Comparison of ENCODE assay signal across 8 cellular contexts in genomic region chr6:44100088-44100550, GRCh38. TPM values are rescaled to one million over a fixed set of nuclear protein-coding genes. Genes with fewer than 3 reads are reported as not detected.
DNase-seq lines count a peak whose midpoint lies in the region; ATAC-seq and TF ChIP-seq lines count a peak whose summit lies in the region.

No MANE protein-coding gene starts in this region.

- H3K27me3 ChIP-seq in A673 (replicated peaks; ENCODE audit: insufficient read depth, low read depth, low read length, poor library complexity): no peaks in the 10 kb centered on the region
- H3K27me3 ChIP-seq in SK-N-SH (ENCODE audit: insufficient read depth): no peaks in the 10 kb centered on the region
- no peaks in the 10 kb centered on the region for H3K27me3 ChIP-seq in esophagus muscularis mucosa
- no peaks in the 10 kb centered on the region for H3K27me3 ChIP-seq in gastrocnemius medialis
- no peaks in the 10 kb centered on the region for H3K27me3 ChIP-seq in gastroesophageal sphincter

- H3K9ac ChIP-seq in SK-N-SH: no peak overlapping the region

- peaks cover 8% of the 10 kb centered on the region; the same call in 1 of the 2 replicates for H4K20me1 ChIP-seq in SK-N-SH (ENCODE audit: insufficient read depth)

- peak; percentile 26 to 50 for ATAC-seq in gastrocnemius medialis
- no peak for ATAC-seq in GM18517 (IDR thresholded peaks at IDR 0.05; ENCODE audit: unreplicated experiment)
- no peak for ATAC-seq in gastroesophageal sphincter

- H3K9me2 ChIP-seq in SK-N-SH: no peaks in the 10 kb centered on the region

- peak; percentile 47 for TF ChIP-seq CTCF in A673 (conservative IDR thresholded peaks at IDR 0.05; ENCODE audit: low read depth, low read length)
- TF ChIP-seq CTCF in GM12864 (IDR thresholded peaks at IDR 0.05; ENCODE audit: low read depth, low read length, missing control alignments): peak; percentile 71
- TF ChIP-seq CTCF in SK-N-SH (IDR thresholded peaks at IDR 0.05): peak; percentile 61
- TF ChIP-seq CTCF in esophagus muscularis mucosa (IDR thresholded peaks at IDR 0.05): peak in 2 of 3 experiments; percentile 19 to 46
- peak; percentile 43 to 57 (median 50) for TF ChIP-seq CTCF in gastrocnemius medialis (IDR thresholded peaks at IDR 0.05 in 4 of 5, conservative IDR thresholded peaks at IDR 0.05 in 1 of 5)
- TF ChIP-seq CTCF in gastroesophageal sphincter (IDR thresholded peaks at IDR 0.05): peak in 2 of 4 experiments; percentile 34 to 42

- H3K4me3 ChIP-seq in A673 (ENCODE audit: low read depth, low read length, poor library complexity, severe bottlenecking): no peak overlapping the region
- H3K4me3 ChIP-seq in GM12864 (ENCODE audit: low read depth, low read length): no peak overlapping the region
- no peak overlapping the region for H3K4me3 ChIP-seq in SK-N-SH (ENCODE audit: low read depth in 2 of 2, low read length in 1 of 2)
- no peak overlapping the region for H3K4me3 ChIP-seq in esophagus muscularis mucosa
- no peak overlapping the region for H3K4me3 ChIP-seq in gastrocnemius medialis
- no peak overlapping the region for H3K4me3 ChIP-seq in gastroesophageal sphincter

- H2AFZ ChIP-seq in SK-N-SH (ENCODE audit: low read depth): no peak overlapping the region

- BruUV-seq in A673 (replicated peaks; lab: Mats Ljungman, UMichigan): no TSS peak

- no peaks in the 10 kb centered on the region for H3K9me3 ChIP-seq in A673 (ENCODE audit: low read depth, low read length, poor library complexity, severe bottlenecking)
- H3K9me3 ChIP-seq in SK-N-SH: no peaks in the 10 kb centered on the region
- no peaks in the 10 kb centered on the region for H3K9me3 ChIP-seq in esophagus muscularis mucosa
- H3K9me3 ChIP-seq in gastrocnemius medialis: no peaks in the 10 kb centered on the region
- no peaks in the 10 kb centered on the region for H3K9me3 ChIP-seq in gastroesophageal sphincter

- TF ChIP-seq POLR2A in esophagus muscularis mucosa (IDR thresholded peaks at IDR 0.05; ENCODE audit: low read depth): no peak
- TF ChIP-seq POLR2A in gastrocnemius medialis (IDR thresholded peaks at IDR 0.05): no peak
- no peak for TF ChIP-seq POLR2A in gastroesophageal sphincter (IDR thresholded peaks at IDR 0.05)

- TF ChIP-seq RAD21 in SK-N-SH (IDR thresholded peaks at IDR 0.05; ENCODE audit: low read length): peak; percentile 53

- peaks cover 11% of the 10 kb centered on the region for H3F3A ChIP-seq in SK-N-SH (replicated peaks; ENCODE audit: insufficient read depth)

- H3K27ac ChIP-seq in A673 (ENCODE audit: low read depth, low read length, poor library complexity, severe bottlenecking) (no peak overlapping the region), SK-N-SH (ENCODE audit: low read depth in 2 of 2, low read length in 1 of 2) (no peak overlapping the region), esophagus muscularis mucosa (replicated peaks in 1 of 4) (no peak overlapping the region), gastrocnemius medialis (peak overlapping the region in 3 of 4 donors; percentile 3 to 52 (median 31)), caudate nucleus (ENCODE audit: low read depth, low read length) (no peak overlapping the region), gastroesophageal sphincter (no peak overlapping the region)

- CTCF ChIA-PET in A673 (lab: Charles Lee) (interaction anchor here (0.7 kb wide), 1 partner anchor 20 kb away, joined by 3 read pairs; no protein-coding TSS in a partner anchor), SK-N-SH (lab: Yijun Ruan, JAX) (interaction anchor here (0.6 to 9.2 kb wide), 23 partner anchors 11 to 432 kb away, joined by 3 to 158 read pairs (median 5); partner anchors contain the start of gene CAPN11)

- POLR2A ChIA-PET in A673 (lab: Charles Lee; ENCODE audit: low non-redundant PET) (no interaction called here), SK-N-SH (lab: Yijun Ruan, JAX) (interaction anchor here (1.6 kb wide), 1 partner anchor 146 kb away, joined by 4 read pairs; the partner anchor contains the start of gene HSP90AB1)

- DNase-seq in A673 (ENCODE audit: low spot score): peak; percentile 33
- no peak for DNase-seq in GM12864 (ENCODE audit: low read depth)
- DNase-seq in SK-N-SH: peak; percentile 47
- DNase-seq in esophagus muscularis mucosa (ENCODE audit: extremely low spot score): no peak
- DNase-seq in gastrocnemius medialis: no peak
- DNase-seq in caudate nucleus (lab: John Stamatoyannopoulos, UW): no peak

- H3K4me2 ChIP-seq in SK-N-SH: no peak overlapping the region

- 70% methylated on average over 1 of the region's 1 CpG for WGBS in SK-N-SH (ENCODE audit: low lambda C conversion rate)
- WGBS in esophagus muscularis mucosa: 38% methylated on average over 1 of the region's 1 CpG
- WGBS in gastroesophageal sphincter (ENCODE audit: low coverage in 1 of 2), 2 donors: 20 to 50% methylated on average over 1 of the region's 1 CpG

- intact Hi-C loops in A673 (cut with micrococcal nuclease; ENCODE audit: unreplicated experiment): no loop called here
- intact Hi-C loops in esophagus muscularis mucosa (cut with DNase I): no loop called here
- intact Hi-C loops in gastrocnemius medialis (cut with DNase I; ENCODE audit: low total_unique reads): no loop called here

- no peak for TF ChIP-seq EP300 in SK-N-SH (IDR thresholded peaks at IDR 0.05; ENCODE audit: borderline replicate concordance in 1 of 2, low read depth in 1 of 2, low read length in 1 of 2)
- no peak for TF ChIP-seq EP300 in esophagus muscularis mucosa (IDR thresholded peaks at IDR 0.05)
- no peak for TF ChIP-seq EP300 in gastroesophageal sphincter (IDR thresholded peaks at IDR 0.05)

- H3K4me1 ChIP-seq in A673 (ENCODE audit: insufficient read depth, low read length, poor library complexity, severe bottlenecking): no peaks in the 10 kb centered on the region
- H3K4me1 ChIP-seq in SK-N-SH (ENCODE audit: control insufficient read depth in 1 of 2, insufficient read depth in 2 of 2, low read depth in 1 of 2, low read length in 1 of 2): no peaks in the 10 kb centered on the region; a peak in 1 of 4 replicates
- H3K4me1 ChIP-seq in esophagus muscularis mucosa: peaks cover 4 to 10% (median 8%) of the 10 kb centered on the region in 4 donors
- peaks cover 22 to 27% of the 10 kb centered on the region in 2 donors for H3K4me1 ChIP-seq in gastrocnemius medialis
- H3K4me1 ChIP-seq in gastroesophageal sphincter: peaks cover 0 to 14% (median 4%) of the 10 kb centered on the region in 3 donors

- in situ Hi-C loops in gastrocnemius medialis (cut with MboI; ENCODE audit: low sequenced_read_pairs in 4 of 4): loop anchor here (5.0 to 25.0 kb wide), 4 partner anchors 42 to 137 kb away; partner anchors contain the start of gene HSP90AB1 (in 1 of the 4)

- H3K36me3 ChIP-seq in A673 (ENCODE audit: insufficient read depth, low read length, poor library complexity, severe bottlenecking): peaks cover 26% of the 10 kb centered on the region
- peaks cover 13 to 17% of the 10 kb centered on the region in 2 experiments for H3K36me3 ChIP-seq in SK-N-SH (replicated peaks in 1 of 2; ENCODE audit: control insufficient read depth in 1 of 2, insufficient read depth in 2 of 2, low read length in 1 of 2)
- peaks cover 7 to 25% (median 21%) of the 10 kb centered on the region in 4 donors for H3K36me3 ChIP-seq in esophagus muscularis mucosa
- H3K36me3 ChIP-seq in gastrocnemius medialis: peaks cover 0 to 7% of the 10 kb centered on the region in 2 donors
- H3K36me3 ChIP-seq in gastroesophageal sphincter: peaks cover 0 to 31% of the 10 kb centered on the region in 2 donors

- peaks cover 3% of the 10 kb centered on the region; the same call in 1 of the 2 replicates for H3K79me2 ChIP-seq in SK-N-SH (ENCODE audit: insufficient read depth)

TF ChIP-seq in SK-N-SH, 30 proteins besides CTCF, POLR2A, EP300 and RAD21:
- TF ChIP-seq SMC3 (IDR thresholded peaks at IDR 0.05; ENCODE audit: low read depth, low read length) (peak; percentile 49), NRF1 (IDR thresholded peaks at IDR 0.05; ENCODE audit: low read depth, low read length) (no peak)
- TF ChIP-seq, protein P1, sequence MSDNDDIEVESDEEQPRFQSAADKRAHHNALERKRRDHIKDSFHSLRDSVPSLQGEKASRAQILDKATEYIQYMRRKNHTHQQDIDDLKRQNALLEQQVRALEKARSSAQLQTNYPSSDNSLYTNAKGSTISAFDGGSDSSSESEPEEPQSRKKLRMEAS (IDR thresholded peaks at IDR 0.05; ENCODE audit: low read depth): no peak

RNA-seq across cellular contexts. Expression of gene MRPL14, which starts 27.1 kb away (rescaled TPM):
- total RNA-seq in A673 (2021) (78.8 and 80.4 TPM in 2 replicates), esophagus muscularis mucosa (10 to 100 TPM; 30.3 to 44.2 (median 41.1) TPM), gastrocnemius medialis (100 to 1,000 TPM; 100 to 180 (median 152) TPM), gastroesophageal sphincter (10 to 100 TPM; 31.6 to 40.5 (median 35.8) TPM)
- 92.4 and 97.0 TPM in 2 replicates for polyA plus RNA-seq in SK-N-SH (2012; rRNA removed)
- polyA plus RNA-seq in SK-N-SH (2012; cell fraction: cytosol; rRNA removed): 72.1 and 86.3 TPM in 2 replicates
- polyA plus RNA-seq in SK-N-SH (2012; cell fraction: nucleus; rRNA removed): 39.4 and 45.0 TPM in 2 replicates

RNA-seq across cellular contexts. Expression of gene TMEM63B, which starts 27.2 kb away (rescaled TPM):
- total RNA-seq in A673 (2021): 32.0 and 34.2 TPM in 2 replicates
- 52.7 and 63.2 TPM in 2 replicates for polyA plus RNA-seq in SK-N-SH (2012; rRNA removed)
- 26.9 and 37.6 TPM in 2 replicates for polyA plus RNA-seq in SK-N-SH (2012; cell fraction: cytosol; rRNA removed)
- polyA plus RNA-seq in SK-N-SH (2012; cell fraction: nucleus; rRNA removed): 97.6 and 129 TPM in 2 replicates
- total RNA-seq in esophagus muscularis mucosa: 10 to 100 TPM; 18.2 to 31.1 (median 23.3) TPM
- 10 to 100 TPM; 27.2 to 71.9 (median 43.7) TPM for total RNA-seq in gastrocnemius medialis
- total RNA-seq in gastroesophageal sphincter: 10 to 100 TPM; 11.3 to 32.0 (median 23.9) TPM

RNA-seq across cellular contexts. Expression of gene CAPN11, which starts 58.5 kb away (rescaled TPM):
- total RNA-seq in A673 (2021): not detected in 2 replicates
- not detected in 2 replicates for polyA plus RNA-seq in SK-N-SH (2012; rRNA removed)
- polyA plus RNA-seq in SK-N-SH (2012; cell fraction: cytosol; rRNA removed): 0.01 TPM in 1 of 2 replicates, not detected in the other
- 0.04 TPM in 1 of 2 replicates, not detected in the other for polyA plus RNA-seq in SK-N-SH (2012; cell fraction: nucleus; rRNA removed)
- under 1 TPM in 3 of 4 donors, not detected in 1; 0.39 to 0.83 (median 0.50) TPM for total RNA-seq in esophagus muscularis mucosa
- under 1 TPM in 1 of 4 donors, not detected in 3; 0.42 TPM for total RNA-seq in gastrocnemius medialis
- total RNA-seq in gastroesophageal sphincter: under 1 TPM in 3 of 4 donors, not detected in 1; 0.19 to 0.45 (median 0.27) TPM

Comparison
In these comparisons a context has a peak if more than half of its experiments do, and no peak if none do; other contexts are left out.
1. DNase-seq: peak in A673 (single experiment) and SK-N-SH (single experiment); none in GM12864 (single experiment), esophagus muscularis mucosa (single experiment), gastrocnemius medialis (0 of 2) and caudate nucleus (0 of 61).
2. H3K27ac ChIP-seq: peak in gastrocnemius medialis (3 of 4); none in A673 (single experiment), SK-N-SH (0 of 2), esophagus muscularis mucosa (0 of 4), caudate nucleus (single experiment) and gastroesophageal sphincter (0 of 4).
3. ATAC-seq: peak in gastrocnemius medialis (2 of 2); none in GM18517 (single experiment) and gastroesophageal sphincter (single experiment).